ENCODE assay signal across 11 cellular contexts in the genomic region with DNA sequence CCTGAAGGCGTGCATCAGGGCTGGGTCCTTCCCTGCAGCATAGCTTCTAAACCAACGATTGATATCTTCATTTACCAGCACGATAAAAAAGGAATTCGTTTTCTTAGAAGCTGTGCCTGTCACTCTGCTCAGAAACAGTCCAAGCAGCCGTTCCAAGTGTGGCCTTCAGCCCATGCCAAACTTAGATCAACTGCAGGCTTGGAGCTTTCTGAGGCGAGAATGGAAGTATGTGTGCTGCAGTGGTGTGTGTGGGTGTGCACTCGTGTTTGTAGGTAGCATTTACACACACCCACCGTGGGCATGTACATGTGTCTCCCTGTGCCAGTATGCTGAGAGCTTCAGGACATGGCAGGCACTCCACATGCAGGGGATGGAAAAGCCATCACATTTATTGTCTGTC.
DNase-seq lines count a peak whose midpoint lies in the region; ATAC-seq, FAIRE-seq and TF ChIP-seq lines count a peak whose summit lies in the region.
"Had no signal": no experiment of that assay in that cellular context is flagged by ENCODE, and none has a peak within 500 bp of the region (broad histone marks: within the 10 kb centered on the region; RNA-seq: fewer than 3 reads in every experiment).

No MANE protein-coding gene starts in this region.

- no peak for TF ChIP-seq EP300 in H1 (IDR thresholded peaks at IDR 0.05; ENCODE audit: borderline replicate concordance in 1 of 2, low read depth in 2 of 2, low read length in 2 of 2)

- H3K9me3 ChIP-seq in H1 (ENCODE audit: insufficient read depth in 2 of 2, low read depth in 1 of 2, low read length in 1 of 2), result peaks cover 0 to 6% of the 10 kb centered on the region in 2 experiments; a peak in 2 of 4 replicates
- no peaks in the 10 kb centered on the region for H3K9me3 ChIP-seq in right lobe of liver

- no peaks in the 10 kb centered on the region for H3K79me2 ChIP-seq in H1 (ENCODE audit: control insufficient read depth in 1 of 2, insufficient read depth in 2 of 2, low read length in 2 of 2)

- peak overlapping the region; percentile 91 to 95 (median 94) for H3K27ac Mint-ChIP-seq in nephron

- H3K27me3 Mint-ChIP-seq in nephron (ENCODE audit: low read depth), result peaks cover 20% of the 10 kb centered on the region

- no peak overlapping the region for H3K9ac ChIP-seq in H1 (replicated peaks in 1 of 4; ENCODE audit: extremely low read depth in 1 of 4, low read depth in 3 of 4, low read length in 3 of 4)

- no peak overlapping the region for H3K23ac ChIP-seq in H1 (ENCODE audit: insufficient read length)

- no peaks in the 10 kb centered on the region for H4K20me1 ChIP-seq in H1 (replicated peaks in 1 of 2; ENCODE audit: control insufficient read depth in 1 of 2, insufficient read depth in 2 of 2, low read length in 2 of 2)

- H3K27ac ChIP-seq in H1 (ENCODE audit: low read depth, low read length) (no peak overlapping the region), right lobe of liver (no peak overlapping the region)

- 81% methylated on average over 8 of the region's 8 CpGs; no CpG with 5 or more reads in 1 of the 2 experiments for WGBS in H1 (ENCODE audit: extremely low coverage in 1 of 2, insufficient coverage in 1 of 2, insufficient read length in 1 of 2, insufficient replicate concordance in 2 of 2, low coverage in 1 of 2, low lambda C conversion rate in 2 of 2, missing lambda C conversion rate in 1 of 2), 2 experiments
- 43% methylated on average over 7 of the region's 8 CpGs for WGBS in right lobe of liver (ENCODE audit: insufficient coverage, low coverage, low lambda C conversion rate, missing lambda C conversion rate)

- H2BK20ac ChIP-seq in H1 (ENCODE audit: low read length), result peak overlapping the region; percentile 92; the same call in 1 of the 2 replicates

- ATAC-seq in Right ventricle myocardium inferior (peak; percentile 63), right lobe of liver (no peak), GM18858 (IDR thresholded peaks at IDR 0.05; ENCODE audit: unreplicated experiment) (no peak)

- intact Hi-C loops in Right ventricle myocardium inferior (cut with DNase I), result no loop called here
- intact Hi-C loops in cardiac septum (cut with DNase I), result no loop called here
- intact Hi-C loops in right lobe of liver (cut with DNase I), result no loop called here

- H3K4me3 ChIP-seq in H1 (ENCODE audit: extremely low read depth in 1 of 4, insufficient read depth in 2 of 4, low read depth in 3 of 4, low read length in 4 of 4), result no peak overlapping the region
- no peak overlapping the region for H3K4me3 ChIP-seq in right lobe of liver

- H2BK12ac ChIP-seq in H1 (ENCODE audit: low read depth, low read length), result peak overlapping the region; percentile 85; the same call in 1 of the 2 replicates

- H3K9me3 Mint-ChIP-seq in nephron, result no peaks in the 10 kb centered on the region

- H4K91ac ChIP-seq in H1 (replicated peaks; ENCODE audit: insufficient read length, low read length), result peak overlapping the region; percentile 36

- H3K4me1 ChIP-seq in H1 (replicated peaks in 1 of 4; ENCODE audit: control insufficient read depth in 3 of 4, insufficient read depth in 4 of 4, low read length in 3 of 4), result peaks cover 0 to 4% (median 3%) of the 10 kb centered on the region in 4 experiments; a peak in 5 of 7 replicates
- no peaks in the 10 kb centered on the region for H3K4me1 ChIP-seq in right lobe of liver

- H3K4me2 ChIP-seq in H1 (ENCODE audit: insufficient read depth in 1 of 2, low read depth in 2 of 2, low read length in 2 of 2), result no peak overlapping the region

- no peak overlapping the region for H4K5ac ChIP-seq in H1 (ENCODE audit: insufficient read length, low read depth, low read length)

- no peak overlapping the region for H3K4ac ChIP-seq in H1 (replicated peaks; ENCODE audit: insufficient read length, low read depth, low read length)

- H3K56ac ChIP-seq in H1 (replicated peaks; ENCODE audit: insufficient read length, low read depth, low read length), result no peak overlapping the region

- no peak for TF ChIP-seq POLR2A in H1 (IDR thresholded peaks at IDR 0.05; ENCODE audit: control extremely low read depth in 1 of 2, low read depth in 2 of 2, low read length in 2 of 2)
- TF ChIP-seq POLR2A in right lobe of liver (IDR thresholded peaks at IDR 0.05), result no peak

- H2BK5ac ChIP-seq in H1 (ENCODE audit: low read depth, low read length), result peak overlapping the region; percentile 6; the same call in 1 of the 2 replicates

- H2AFZ ChIP-seq in H1 (ENCODE audit: low read length), result no peak overlapping the region

- peak overlapping the region; percentile 26; the same call in 1 of the 2 replicates for H3K18ac ChIP-seq in H1 (ENCODE audit: extremely low read depth, low read length)

- H3K27me3 ChIP-seq in H1 (replicated peaks in 1 of 4; ENCODE audit: control insufficient read depth in 3 of 4, extremely low read depth in 1 of 4, insufficient read depth in 3 of 4, low read length in 3 of 4) (peaks cover 4 to 52% (median 39%) of the 10 kb centered on the region in 4 experiments), right lobe of liver (no peaks in the 10 kb centered on the region)

- no peak for TF ChIP-seq CTCF in H1 (IDR thresholded peaks at IDR 0.05; ENCODE audit: control extremely low read depth in 1 of 3, insufficient read depth in 1 of 3, low read depth in 1 of 3, low read length in 3 of 3)
- no peak for TF ChIP-seq CTCF in nephron (IDR thresholded peaks at IDR 0.05; ENCODE audit: unreplicated experiment in 3 of 3)
- no peak for TF ChIP-seq CTCF in right lobe of liver (IDR thresholded peaks at IDR 0.05)

- peaks cover 32% of the 10 kb centered on the region for H3K4me1 Mint-ChIP-seq in nephron

- H2BK15ac ChIP-seq in H1 (ENCODE audit: low read length), result peak overlapping the region; percentile 55; the same call in 1 of the 2 replicates

- TF ChIP-seq RAD21 in H1 (IDR thresholded peaks at IDR 0.05 in 1 of 2, conservative IDR thresholded peaks at IDR 0.05 in 1 of 2; ENCODE audit: low read depth in 2 of 2, low read length in 2 of 2), result no peak

- no peaks in the 10 kb centered on the region for H3K36me3 ChIP-seq in H1 (ENCODE audit: control insufficient read depth in 2 of 4, insufficient read depth in 4 of 4, low read length in 3 of 4)
- no peaks in the 10 kb centered on the region for H3K36me3 ChIP-seq in right lobe of liver

- H3K79me1 ChIP-seq in H1 (ENCODE audit: low read depth, low read length), result no peaks in the 10 kb centered on the region

- no peak overlapping the region for H4K8ac ChIP-seq in H1 (ENCODE audit: extremely low read depth, insufficient read depth, low read length)

- H3K4me3 Mint-ChIP-seq in nephron, result peak overlapping the region in 2 of 3 experiments; percentile 24 to 49

- H2AK5ac ChIP-seq in H1 (ENCODE audit: low read depth, low read length), result 0 out of 2 replicates have a peak overlapping the region, but pooled peaks have one; percentile 88

- H3K36me3 Mint-ChIP-seq in nephron (ENCODE audit: low read depth), result no peaks in the 10 kb centered on the region

- FAIRE-seq in H1 (lab: Jason Lieb, UNC) (no peak), urothelium cell line (lab: Jason Lieb, UNC) (no peak)
- FAIRE-seq: H54 had no signal

- no peak overlapping the region for H3K14ac ChIP-seq in H1 (ENCODE audit: insufficient read length)

- no peak for DNase-seq in Right ventricle myocardium inferior (ENCODE audit: missing footprints)
- DNase-seq in cardiac septum (ENCODE audit: low spot score), result no peak
- DNase-seq in H1 (ENCODE audit: low read depth in 1 of 2, low spot score in 2 of 2), result no peak
- DNase-seq in urothelium cell line (ENCODE audit: low spot score), result peak; percentile 19
- DNase-seq in right lobe of liver, result no peak
- DNase-seq in GOT3 (lab: John Stamatoyannopoulos, UW), result no peak
- DNase-seq: activated T-cell treated with anti-CD3 and anti-CD28 coated beads, Interleukin-2, amount 50 U/mL, for 1 hour; NCI-H2081 treated with DMSO at 0.1 percent for 48 hours had no signal

- H3K23me2 ChIP-seq in H1 (ENCODE audit: low read depth, low read length), result no peaks in the 10 kb centered on the region

- peak overlapping the region; percentile 43 for H2BK120ac ChIP-seq in H1 (replicated peaks; ENCODE audit: low read depth, low read length)

- POLR2A ChIA-PET in H1 (lab: Charles Lee; ENCODE audit: partially characterized antibody), result interaction anchor here (0.6 kb wide), 1 partner anchor 160 kb away, joined by 3 read pairs; no protein-coding TSS in a partner anchor

- CTCF ChIA-PET in H1 (lab: Charles Lee; ENCODE audit: partially characterized antibody), result interaction anchor here (0.9 to 4.4 kb wide), 6 partner anchors 25 to 69 kb away, joined by 3 to 12 read pairs (median 6); no protein-coding TSS in a partner anchor

TF ChIP-seq in H1, 55 proteins besides CTCF, POLR2A, EP300 and RAD21:
- TF ChIP-seq CBX5 (IDR thresholded peaks at IDR 0.05; ENCODE audit: low read depth, low read length) (no peak), EZH2 (IDR thresholded peaks at IDR 0.05; ENCODE audit: low read depth, low read length, severe bottlenecking) (no peak), SIRT6 (IDR thresholded peaks at IDR 0.05; ENCODE audit: low read length) (no peak), ZNF274 (IDR thresholded peaks at IDR 0.05; ENCODE audit: borderline replicate concordance, extremely low read depth, low read length) (no peak), SRF (IDR thresholded peaks at IDR 0.05; ENCODE audit: low read depth, low read length) (no peak), SIX5 (IDR thresholded peaks at IDR 0.05; ENCODE audit: low read depth, low read length) (no peak), SP1 (IDR thresholded peaks at IDR 0.05; ENCODE audit: low read depth, low read length) (no peak), EGR1 (IDR thresholded peaks at IDR 0.05; ENCODE audit: borderline replicate concordance, low read depth, low read length) (no peak), POLR2AphosphoS5 (IDR thresholded peaks at IDR 0.05; ENCODE audit: low read depth, low read length) (no peak), YY1 (IDR thresholded peaks at IDR 0.05; ENCODE audit: low read depth, low read length) (no peak), NRF1 (IDR thresholded peaks at IDR 0.05; ENCODE audit: low read depth, low read length) (no peak), SAP30 (IDR thresholded peaks at IDR 0.05; ENCODE audit: insufficient read depth, insufficient replicate concordance, low read length) (no peak)
